Comparison of ENCODE assay signal across 1 cellular context in genomic region chr1:159140474-159140873, GRCh38.
TF ChIP-seq lines count a peak whose summit lies in the region.

No MANE protein-coding gene starts in this region.

TF ChIP-seq in GM23338, 12 proteins besides CTCF, POLR2A, EP300 and RAD21 (continued from another document):
- TF ChIP-seq, protein P1, sequence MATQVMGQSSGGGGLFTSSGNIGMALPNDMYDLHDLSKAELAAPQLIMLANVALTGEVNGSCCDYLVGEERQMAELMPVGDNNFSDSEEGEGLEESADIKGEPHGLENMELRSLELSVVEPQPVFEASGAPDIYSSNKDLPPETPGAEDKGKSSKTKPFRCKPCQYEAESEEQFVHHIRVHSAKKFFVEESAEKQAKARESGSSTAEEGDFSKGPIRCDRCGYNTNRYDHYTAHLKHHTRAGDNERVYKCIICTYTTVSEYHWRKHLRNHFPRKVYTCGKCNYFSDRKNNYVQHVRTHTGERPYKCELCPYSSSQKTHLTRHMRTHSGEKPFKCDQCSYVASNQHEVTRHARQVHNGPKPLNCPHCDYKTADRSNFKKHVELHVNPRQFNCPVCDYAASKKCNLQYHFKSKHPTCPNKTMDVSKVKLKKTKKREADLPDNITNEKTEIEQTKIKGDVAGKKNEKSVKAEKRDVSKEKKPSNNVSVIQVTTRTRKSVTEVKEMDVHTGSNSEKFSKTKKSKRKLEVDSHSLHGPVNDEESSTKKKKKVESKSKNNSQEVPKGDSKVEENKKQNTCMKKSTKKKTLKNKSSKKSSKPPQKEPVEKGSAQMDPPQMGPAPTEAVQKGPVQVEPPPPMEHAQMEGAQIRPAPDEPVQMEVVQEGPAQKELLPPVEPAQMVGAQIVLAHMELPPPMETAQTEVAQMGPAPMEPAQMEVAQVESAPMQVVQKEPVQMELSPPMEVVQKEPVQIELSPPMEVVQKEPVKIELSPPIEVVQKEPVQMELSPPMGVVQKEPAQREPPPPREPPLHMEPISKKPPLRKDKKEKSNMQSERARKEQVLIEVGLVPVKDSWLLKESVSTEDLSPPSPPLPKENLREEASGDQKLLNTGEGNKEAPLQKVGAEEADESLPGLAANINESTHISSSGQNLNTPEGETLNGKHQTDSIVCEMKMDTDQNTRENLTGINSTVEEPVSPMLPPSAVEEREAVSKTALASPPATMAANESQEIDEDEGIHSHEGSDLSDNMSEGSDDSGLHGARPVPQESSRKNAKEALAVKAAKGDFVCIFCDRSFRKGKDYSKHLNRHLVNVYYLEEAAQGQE (IDR thresholded peaks at IDR 0.05; ENCODE audit: unreplicated experiment) = no peak
- TF ChIP-seq JUNB (IDR thresholded peaks at IDR 0.05; ENCODE audit: unreplicated experiment) (no peak), POLR2AphosphoS5 (IDR thresholded peaks at IDR 0.05; ENCODE audit: low read depth) (no peak), EZH2 (IDR thresholded peaks at IDR 0.05; ENCODE audit: low read depth, unreplicated experiment) (no peak), ZNF114 (CRISPR knock-in tag; IDR thresholded peaks at IDR 0.05) (no peak)
